Comparison of ENCODE assay signal across 17 cellular contexts in genomic region chr9:121738969-121739368, GRCh38.
DNase-seq lines count a peak whose midpoint lies in the region; ATAC-seq, FAIRE-seq and TF ChIP-seq lines count a peak whose summit lies in the region.
"Had no signal": no experiment of that assay in that cellular context is flagged by ENCODE, and none has a peak within 500 bp of the region (broad histone marks: within the 10 kb centered on the region; RNA-seq: fewer than 3 reads in every experiment).

No MANE protein-coding gene starts in this region.

- DNase-seq in GM23338 (ENCODE audit: low spot score) (no peak), astrocyte (ENCODE audit: low read depth) (peak; percentile 30), kidney tubule cell (ENCODE audit: low spot score) (peak; percentile 68), suprapubic skin (ENCODE audit: low spot score in 2 of 2) (no peak), SHP77 treated with DMSO at 0.1 percent for 48 hours (lab: John Stamatoyannopoulos, UW) (no peak)
- no peak for DNase-seq in activated effector memory CD4-positive, alpha-beta T cell treated with Interleukin-2 at 50 U/mL for 16 hours
- DNase-seq: activated CD8-positive, alpha-beta T cell treated with anti-CD3 and anti-CD28 coated beads, Interleukin-2, amount 10 ng/mL, durations not matched to agents 7 days and 5 days; cortex of kidney; NCI-H1092; NCI-H2227 treated with DMSO at 0.1 percent for 48 hours; PC-3; posterior cingulate gyrus; T-helper 9 cell had no signal

- no peak for TF ChIP-seq POLR2A in suprapubic skin (IDR thresholded peaks at IDR 0.05)

- no peaks in the 10 kb centered on the region for H3K9me3 ChIP-seq in astrocyte (ENCODE audit: insufficient read depth, low read depth, low read length)
- no peaks in the 10 kb centered on the region for H3K9me3 ChIP-seq in suprapubic skin

- H3K27ac Mint-ChIP-seq in GM23338 (no peak overlapping the region), astrocyte (ENCODE audit: unreplicated experiment) (no peak overlapping the region)
- H3K27ac Mint-ChIP-seq: activated CD8-positive, alpha-beta T cell treated with anti-CD3 and anti-CD28 coated beads, Interleukin-2, amount 10 ng/mL, durations not matched to agents 7 days and 5 days; activated naive CD4-positive, alpha-beta T cell treated with anti-CD3 and anti-CD28 coated beads, Interleukin-2, amount 50 U/mL, for 24 hours; stimulated activated naive CD8-positive, alpha-beta T cell treated with anti-CD3 and anti-CD28 coated beads, Interleukin-15, Interleukin-2, amounts not matched to agents 100 ng/mL and 50 ng/mL, for 24 hours had no signal

- H3K9me2 ChIP-seq in GM23338 (ENCODE audit: insufficient read depth) = no peaks in the 10 kb centered on the region

- no peak overlapping the region for H2AFZ ChIP-seq in GM23338
- no peak overlapping the region for H2AFZ ChIP-seq in astrocyte (ENCODE audit: low read depth, low read length)

- ATAC-seq in GM23338 = no peak
- ATAC-seq in HG03135 (IDR thresholded peaks at IDR 0.05; ENCODE audit: unreplicated experiment) = no peak
- no peak for ATAC-seq in HG03469 (IDR thresholded peaks at IDR 0.05; ENCODE audit: unreplicated experiment)
- ATAC-seq: activated CD8-positive, alpha-beta T cell treated with anti-CD3 and anti-CD28 coated beads, Interleukin-2, amount 10 ng/mL, durations not matched to agents 7 days and 5 days; PC-3 had no signal

- H4K20me1 ChIP-seq in GM23338 (replicated peaks; ENCODE audit: insufficient read depth) (peaks cover 24% of the 10 kb centered on the region), astrocyte (ENCODE audit: insufficient read depth, low read length) (peaks cover 74% of the 10 kb centered on the region)

- H3K9me3 Mint-ChIP-seq in GM23338 (no peaks in the 10 kb centered on the region), astrocyte (ENCODE audit: unreplicated experiment) (no peaks in the 10 kb centered on the region)
- H3K9me3 Mint-ChIP-seq: activated naive CD4-positive, alpha-beta T cell treated with anti-CD3 and anti-CD28 coated beads, Interleukin-2, amount 50 U/mL, for 24 hours; stimulated activated naive CD8-positive, alpha-beta T cell treated with anti-CD3 and anti-CD28 coated beads, Interleukin-15, Interleukin-2, amounts not matched to agents 100 ng/mL and 50 ng/mL, for 24 hours had no signal

- H3K36me3 Mint-ChIP-seq in GM23338 (ENCODE audit: low read depth) (no peaks in the 10 kb centered on the region), astrocyte (ENCODE audit: low read depth, unreplicated experiment) (peaks cover 2% of the 10 kb centered on the region)
- H3K36me3 Mint-ChIP-seq: activated naive CD4-positive, alpha-beta T cell treated with anti-CD3 and anti-CD28 coated beads, Interleukin-2, amount 50 U/mL, for 24 hours had no signal

- H3K27ac ChIP-seq in GM23338 (ENCODE audit: low read depth) = no peak overlapping the region
- no peak overlapping the region for H3K27ac ChIP-seq in astrocyte (ENCODE audit: low read depth, low read length)
- H3K27ac ChIP-seq in suprapubic skin = peak overlapping the region; percentile 85

- peaks cover 17% of the 10 kb centered on the region for H3F3A ChIP-seq in GM23338 (replicated peaks; ENCODE audit: low read depth)

- H3K27me3 ChIP-seq in GM23338 (ENCODE audit: insufficient read depth) (0 out of 2 replicates have a peak, but pooled peaks cover 8% of the 10 kb centered on the region), astrocyte (ENCODE audit: insufficient read depth, low read length) (no peaks in the 10 kb centered on the region), suprapubic skin (no peaks in the 10 kb centered on the region)

- H3K79me2 ChIP-seq in GM23338 (replicated peaks; ENCODE audit: insufficient read depth) (peaks cover 54% of the 10 kb centered on the region), astrocyte (ENCODE audit: insufficient read depth, low read length) (peaks cover 32% of the 10 kb centered on the region)

- no peak for TF ChIP-seq EP300 in suprapubic skin (IDR thresholded peaks at IDR 0.05)

- H3K9ac ChIP-seq in astrocyte (ENCODE audit: low read length) = no peak overlapping the region

- H3K36me3 ChIP-seq in GM23338 (ENCODE audit: insufficient read depth) (no peaks in the 10 kb centered on the region), astrocyte (ENCODE audit: insufficient read depth, low read length) (no peaks in the 10 kb centered on the region), suprapubic skin (no peaks in the 10 kb centered on the region)

- H3K4me2 ChIP-seq in GM23338 (0 out of 2 replicates have a peak overlapping the region, but pooled peaks have one; percentile 43), astrocyte (ENCODE audit: low read length) (no peak overlapping the region)

- WGBS in suprapubic skin = 41% methylated on average over 1 of the region's 1 CpG

- H3K4me3 Mint-ChIP-seq in GM23338 (no peak overlapping the region), astrocyte (ENCODE audit: unreplicated experiment) (no peak overlapping the region)
- H3K4me3 Mint-ChIP-seq: activated CD8-positive, alpha-beta T cell treated with anti-CD3 and anti-CD28 coated beads, Interleukin-2, amount 10 ng/mL, durations not matched to agents 7 days and 5 days; activated naive CD4-positive, alpha-beta T cell treated with anti-CD3 and anti-CD28 coated beads, Interleukin-2, amount 50 U/mL, for 24 hours; stimulated activated naive CD8-positive, alpha-beta T cell treated with anti-CD3 and anti-CD28 coated beads, Interleukin-15, Interleukin-2, amounts not matched to agents 100 ng/mL and 50 ng/mL, for 24 hours had no signal

- TF ChIP-seq CTCF in GM23338 (conservative IDR thresholded peaks at IDR 0.05; ENCODE audit: low read depth in 2 of 2) (no peak), astrocyte (IDR thresholded peaks at IDR 0.05; ENCODE audit: insufficient read depth, low read depth, low read length) (no peak), suprapubic skin (IDR thresholded peaks at IDR 0.05) (no peak)

- peaks cover 67% of the 10 kb centered on the region for H3K4me1 Mint-ChIP-seq in GM23338
- H3K4me1 Mint-ChIP-seq in astrocyte (ENCODE audit: low read depth, unreplicated experiment) = peaks cover 46% of the 10 kb centered on the region

- H3K27me3 Mint-ChIP-seq in GM23338 (ENCODE audit: insufficient read depth, low read depth, poor library complexity) = peaks cover 24% of the 10 kb centered on the region
- H3K27me3 Mint-ChIP-seq in astrocyte (ENCODE audit: low read depth, unreplicated experiment) = no peaks in the 10 kb centered on the region

- peaks cover 61% of the 10 kb centered on the region for H3K4me1 ChIP-seq in GM23338 (ENCODE audit: insufficient read depth)
- peaks cover 48% of the 10 kb centered on the region for H3K4me1 ChIP-seq in astrocyte (ENCODE audit: insufficient read depth, low read length)
- peaks cover 74% of the 10 kb centered on the region for H3K4me1 ChIP-seq in suprapubic skin

- H3K4me3 ChIP-seq in GM23338 = 0 out of 2 replicates have a peak overlapping the region, but pooled peaks have one; percentile 17
- no peak overlapping the region for H3K4me3 ChIP-seq in astrocyte (ENCODE audit: insufficient read depth, low read depth, low read length)
- H3K4me3 ChIP-seq in suprapubic skin = no peak overlapping the region

- no peak for FAIRE-seq in astrocyte (lab: Jason Lieb, UNC)

TF ChIP-seq in GM23338, 12 proteins besides CTCF, POLR2A, EP300 and RAD21 (continues in another document):
- TF ChIP-seq ZNF331 (CRISPR knock-in tag; IDR thresholded peaks at IDR 0.05; ENCODE audit: low read depth) (no peak), CREB1 (CRISPR knock-in tag; IDR thresholded peaks at IDR 0.05; ENCODE audit: low read depth) (no peak), EZH2phosphoT487 (IDR thresholded peaks at IDR 0.05; ENCODE audit: unreplicated experiment) (no peak), NANOG (IDR thresholded peaks at IDR 0.05; ENCODE audit: borderline replicate concordance) (no peak), REST (IDR thresholded peaks at IDR 0.05; ENCODE audit: unreplicated experiment) (no peak), EZH2 (IDR thresholded peaks at IDR 0.05; ENCODE audit: low read depth, unreplicated experiment) (no peak), ETS1 (IDR thresholded peaks at IDR 0.05) (no peak), ZNF114 (CRISPR knock-in tag; IDR thresholded peaks at IDR 0.05) (no peak), POLR2AphosphoS5 (IDR thresholded peaks at IDR 0.05; ENCODE audit: low read depth) (no peak)

Comparison
In these comparisons a context has a peak if more than half of its experiments do, and no peak if none do; other contexts are left out.
1. DNase-seq: peak in astrocyte (single experiment) and kidney tubule cell (single experiment); none in GM23338 (single experiment), suprapubic skin (0 of 2), SHP77 treated with DMSO at 0.1 percent for 48 hours (single experiment) and activated effector memory CD4-positive, alpha-beta T cell treated with Interleukin-2 at 50 U/mL for 16 hours (single experiment).